ENCODE assay signal across 19 cellular contexts in the genomic region with DNA sequence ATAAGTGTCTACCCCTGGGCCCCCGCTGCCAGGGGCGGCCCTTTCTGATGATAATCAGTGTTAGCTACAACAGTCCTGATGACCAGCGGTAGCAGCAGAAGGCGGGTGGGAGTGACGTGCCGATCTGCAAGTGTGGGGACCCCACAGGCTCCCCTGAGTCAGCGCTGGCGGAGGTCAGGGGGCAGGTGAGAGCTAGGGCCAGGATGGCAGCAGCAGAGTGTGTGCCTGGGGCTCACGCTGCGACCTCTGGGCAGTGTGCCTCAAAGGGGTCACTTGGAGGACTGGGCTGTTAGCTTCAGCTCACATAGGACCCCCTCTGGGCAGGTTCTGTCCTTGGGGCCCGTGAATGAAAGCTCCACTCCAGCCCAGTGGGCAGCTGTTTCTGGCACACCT.
DNase-seq lines count a peak whose midpoint lies in the region; ATAC-seq and TF ChIP-seq lines count a peak whose summit lies in the region.
"Had no signal": no experiment of that assay in that cellular context is flagged by ENCODE, and none has a peak within 500 bp of the region (broad histone marks: within the 10 kb centered on the region; RNA-seq: fewer than 3 reads in every experiment).

No MANE protein-coding gene starts in this region.

- CTCF ChIA-PET in naive thymus-derived CD4-positive, alpha-beta T cell (lab: Charles Lee): no interaction called here

- no peak overlapping the region for H4K91ac ChIP-seq in neuronal stem cell (ENCODE audit: low read depth, low read length, poor library complexity)

- peaks cover 0 to 6% of the 10 kb centered on the region in 2 donors for H3K9me3 ChIP-seq in neuronal stem cell (replicated peaks in 1 of 2; ENCODE audit: control insufficient read depth in 2 of 2, insufficient read depth in 1 of 2, low read depth in 1 of 2, low read length in 2 of 2)
- no peaks in the 10 kb centered on the region for H3K9me3 ChIP-seq in naive thymus-derived CD4-positive, alpha-beta T cell (ENCODE audit: control insufficient read depth in 2 of 3, low read length in 3 of 3)
- H3K9me3 ChIP-seq: BE2C, Caco-2, HAP-1 had no signal

- no peak overlapping the region for H3K4me3 ChIP-seq in H7 (ENCODE audit: insufficient read depth, low read depth, low read length)
- no peak overlapping the region for H3K4me3 ChIP-seq in neuronal stem cell (ENCODE audit: low read length in 2 of 2)
- no peak overlapping the region for H3K4me3 ChIP-seq in naive thymus-derived CD4-positive, alpha-beta T cell (ENCODE audit: low read length)
- H3K4me3 ChIP-seq: HAP-1 had no signal

- no peaks in the 10 kb centered on the region for H3K79me1 ChIP-seq in neuronal stem cell (ENCODE audit: low read depth, low read length)

- no peak overlapping the region for H2BK120ac ChIP-seq in neuronal stem cell (ENCODE audit: low read depth, low read length)

- TF ChIP-seq EP300 in Ishikawa (IDR thresholded peaks at IDR 0.05; ENCODE audit: borderline replicate concordance): no peak

- no peak overlapping the region for H4K8ac ChIP-seq in neuronal stem cell (ENCODE audit: low read depth, low read length)

- H3K9me3 Mint-ChIP-seq in naive thymus-derived CD4-positive, alpha-beta T cell: no peaks in the 10 kb centered on the region
- H3K9me3 Mint-ChIP-seq: CD4-positive, CD25-positive, alpha-beta regulatory T cell; IgD-negative memory B cell had no signal

- intact Hi-C loops in naive thymus-derived CD4-positive, alpha-beta T cell (cut with micrococcal nuclease): no loop called here

- no peak overlapping the region for H3K4me2 ChIP-seq in neuronal stem cell (ENCODE audit: insufficient read depth, low read length, poor library complexity, severe bottlenecking)

- peaks cover 5 to 10% of the 10 kb centered on the region in 2 donors for H3K4me1 ChIP-seq in neuronal stem cell (ENCODE audit: control insufficient read depth in 2 of 2, insufficient read depth in 1 of 2, low read depth in 1 of 2, low read length in 2 of 2)
- H3K4me1 ChIP-seq in naive thymus-derived CD4-positive, alpha-beta T cell (ENCODE audit: control insufficient read depth in 2 of 2, insufficient read depth in 2 of 2, low read length in 2 of 2): no peaks in the 10 kb centered on the region
- H3K4me1 ChIP-seq: BE2C, Caco-2, HAP-1 had no signal

- peak overlapping the region; percentile 57 for H3K23ac ChIP-seq in neuronal stem cell (ENCODE audit: low read depth, low read length, poor library complexity)

- no peak for ATAC-seq in naive thymus-derived CD4-positive, alpha-beta T cell
- ATAC-seq: HepG2 had no signal

- H2BK15ac ChIP-seq in neuronal stem cell (ENCODE audit: low read length): no peak overlapping the region

- H3K14ac ChIP-seq in neuronal stem cell (ENCODE audit: low read length): peak overlapping the region; percentile 71

- POLR2A ChIA-PET in naive thymus-derived CD4-positive, alpha-beta T cell (lab: Charles Lee): no interaction called here

- peak overlapping the region; percentile 73 for H2BK12ac ChIP-seq in neuronal stem cell (ENCODE audit: low read length)

- DNase-seq in H7 (peak; percentile 78), iPS-NIHi11 (ENCODE audit: low spot score) (peak; percentile 26), neuronal stem cell (ENCODE audit: low spot score) (no peak), foreskin melanocyte (no peak), midbrain (lab: John Stamatoyannopoulos, UW) (no peak)
- no peak for DNase-seq in naive thymus-derived CD4-positive, alpha-beta T cell
- DNase-seq in activated T-cell treated with anti-CD3 and anti-CD28 coated beads, Interleukin-2, amount 50 U/mL, for 1 hour: no peak
- DNase-seq: ACHN; BE2C; C1 segment of cervical spinal cord; Caco-2; CD4-positive, CD25-positive, alpha-beta regulatory T cell; GDM1; GOT3; KG1 had no signal

- H3K36me3 Mint-ChIP-seq in naive thymus-derived CD4-positive, alpha-beta T cell: no peaks in the 10 kb centered on the region
- H3K36me3 Mint-ChIP-seq: CD4-positive, CD25-positive, alpha-beta regulatory T cell; IgD-negative memory B cell had no signal

- H3K9ac ChIP-seq in neuronal stem cell (ENCODE audit: low read depth, low read length, poor library complexity): peak overlapping the region; percentile 60

- no peak overlapping the region for H3K4ac ChIP-seq in neuronal stem cell (ENCODE audit: low read length)

- H3K18ac ChIP-seq in neuronal stem cell (ENCODE audit: low read length): peak overlapping the region; percentile 71

- peak overlapping the region; percentile 94 for H2AK5ac ChIP-seq in neuronal stem cell (ENCODE audit: low read depth, low read length)

- no peak overlapping the region for H3K27ac ChIP-seq in neuronal stem cell (replicated peaks; ENCODE audit: low read length)
- H3K27ac ChIP-seq in naive thymus-derived CD4-positive, alpha-beta T cell (ENCODE audit: low read depth, low read length): no peak overlapping the region

- H3K4me1 Mint-ChIP-seq in naive thymus-derived CD4-positive, alpha-beta T cell: no peaks in the 10 kb centered on the region
- H3K4me1 Mint-ChIP-seq: CD4-positive, CD25-positive, alpha-beta regulatory T cell; IgD-negative memory B cell had no signal

- TF ChIP-seq RAD21 in Ishikawa (IDR thresholded peaks at IDR 0.05; ENCODE audit: low read depth): no peak

- peak overlapping the region; percentile 51 for H2AFZ ChIP-seq in neuronal stem cell (ENCODE audit: low read length)

- no CpG with 5 or more reads among the region's 11 CpGs for WGBS in neuronal stem cell (ENCODE audit: extremely low coverage in 2 of 2, insufficient read length in 2 of 2, insufficient replicate concordance in 1 of 2), 2 donors

- H2BK5ac ChIP-seq in neuronal stem cell (ENCODE audit: low read length): no peak overlapping the region

- H3K4me3 Mint-ChIP-seq in naive thymus-derived CD4-positive, alpha-beta T cell: no peak overlapping the region
- H3K4me3 Mint-ChIP-seq: CD4-positive, CD25-positive, alpha-beta regulatory T cell; IgD-negative memory B cell had no signal

- H3K36me3 ChIP-seq in H7 (replicated peaks; ENCODE audit: control insufficient read depth, insufficient read depth, low read length) (no peaks in the 10 kb centered on the region), neuronal stem cell (replicated peaks in 1 of 2; ENCODE audit: control insufficient read depth in 2 of 2, insufficient read depth in 2 of 2, low read length in 2 of 2) (peaks cover 0 to 2% of the 10 kb centered on the region in 2 donors)
- no peaks in the 10 kb centered on the region for H3K36me3 ChIP-seq in naive thymus-derived CD4-positive, alpha-beta T cell (ENCODE audit: control insufficient read depth in 2 of 3, insufficient read depth in 3 of 3, low read length in 3 of 3)
- H3K36me3 ChIP-seq: BE2C, HAP-1 had no signal

- H3K27ac Mint-ChIP-seq in naive thymus-derived CD4-positive, alpha-beta T cell: no peak overlapping the region
- H3K27ac Mint-ChIP-seq: CD4-positive, CD25-positive, alpha-beta regulatory T cell; IgD-negative memory B cell had no signal

- no peaks in the 10 kb centered on the region for H3K27me3 Mint-ChIP-seq in naive thymus-derived CD4-positive, alpha-beta T cell
- H3K27me3 Mint-ChIP-seq: CD4-positive, CD25-positive, alpha-beta regulatory T cell; IgD-negative memory B cell had no signal

- H3K27me3 ChIP-seq in H7 (ENCODE audit: control insufficient read depth, insufficient read depth, low read length): no peaks in the 10 kb centered on the region
- peaks cover 0 to 18% (median 0%) of the 10 kb centered on the region in 3 experiments for H3K27me3 ChIP-seq in neuronal stem cell (ENCODE audit: control insufficient read depth in 3 of 3, insufficient read depth in 3 of 3, low read depth in 1 of 3, low read length in 3 of 3)
- no peaks in the 10 kb centered on the region for H3K27me3 ChIP-seq in naive thymus-derived CD4-positive, alpha-beta T cell (ENCODE audit: control insufficient read depth in 2 of 2, insufficient read depth in 2 of 2, low read length in 2 of 2)
- H3K27me3 ChIP-seq: BE2C had no signal

TF ChIP-seq in Ishikawa, 13 proteins besides CTCF, POLR2A, EP300 and RAD21:
- no peak for TF ChIP-seq NFIC (IDR thresholded peaks at IDR 0.05)
- TF ChIP-seq ZBTB7A (IDR thresholded peaks at IDR 0.05; ENCODE audit: low read depth): 0 out of 2 replicates have a peak, but pooled peaks have one; percentile 49

Comparison
In these comparisons a context has a peak if more than half of its experiments do, and no peak if none do; other contexts are left out.
1. DNase-seq: peak in H7 (single experiment) and iPS-NIHi11 (single experiment); none in neuronal stem cell (single experiment), foreskin melanocyte (single experiment), naive thymus-derived CD4-positive, alpha-beta T cell (0 of 9), activated T-cell treated with anti-CD3 and anti-CD28 coated beads, Interleukin-2, amount 50 U/mL, for 1 hour (single experiment) and midbrain (single experiment).